23 cellular contexts compared by ENCODE assay signal in the genomic region with DNA sequence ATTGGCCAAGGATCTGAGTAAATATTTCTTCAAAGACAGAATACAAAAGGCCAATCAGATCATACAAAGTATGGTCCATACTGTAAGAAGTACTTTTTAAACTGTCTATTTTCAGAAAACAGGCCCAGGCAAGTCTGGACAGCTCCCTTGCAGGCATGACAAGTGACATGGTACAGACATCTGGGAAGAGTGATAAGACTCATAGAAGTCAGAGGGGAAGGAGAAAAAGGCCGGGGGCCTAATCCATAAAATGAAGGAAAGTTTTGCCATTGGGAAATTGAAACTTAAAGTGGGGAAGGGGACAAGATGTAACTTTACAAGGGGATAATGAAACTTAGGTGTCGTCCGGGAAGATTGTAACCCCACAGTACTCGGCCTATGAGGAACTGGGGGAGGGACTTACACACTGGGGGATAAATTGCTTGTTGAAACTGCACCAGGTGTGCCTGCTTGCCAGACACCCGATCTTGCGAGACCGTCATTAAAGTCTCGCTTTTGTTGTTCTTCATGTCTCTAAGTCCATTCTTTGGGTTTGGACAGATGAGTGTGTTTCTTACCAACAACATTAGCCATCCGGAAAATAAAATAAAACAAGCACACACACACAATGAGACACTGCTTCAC.
DNase-seq lines count a peak whose midpoint lies in the region; ATAC-seq, FAIRE-seq and TF ChIP-seq lines count a peak whose summit lies in the region.
"Had no signal": no experiment of that assay in that cellular context is flagged by ENCODE, and none has a peak within 500 bp of the region (broad histone marks: within the 10 kb centered on the region; RNA-seq: fewer than 3 reads in every experiment).

No MANE protein-coding gene starts in this region.

- H3K9me3 ChIP-seq in GM12878 (replicated peaks; ENCODE audit: control insufficient read depth, insufficient read depth, low read length): no peaks in the 10 kb centered on the region; the same call in 2 of the 3 replicates
- H3K9me3 ChIP-seq: mucosa of descending colon, ovary, transverse colon had no signal

- no TSS peak for BruUV-seq in GM12878 (replicated peaks; lab: Mats Ljungman, UMichigan)

- peak; percentile 43 for DNase-seq in NCI-H1105 treated with DMSO at 0.1 percent for 48 hours (lab: John Stamatoyannopoulos, UW)
- no peak for DNase-seq in NCI-H1105 (lab: John Stamatoyannopoulos, UW)
- DNase-seq in NCI-H2171 (lab: John Stamatoyannopoulos, UW): peak; percentile 52
- no peak for DNase-seq in GM12878 (ENCODE audit: low read depth, low spot score)
- no peak for DNase-seq in mesothelial cell of epicardium (ENCODE audit: low spot score in 2 of 2, unreplicated experiment in 2 of 2)
- DNase-seq: 8988T, activated B cell treated with CpG ODN at 0.5 μM for 24 hours, amniotic stem cell, C1 segment of cervical spinal cord, H7, mucosa of descending colon, MV-4-11, NCI-H446, ovary, T-cell, transverse colon had no signal

- H3K36me3 Mint-ChIP-seq in mesothelial cell of epicardium: peaks cover 11% of the 10 kb centered on the region
- H3K36me3 Mint-ChIP-seq: stimulated activated memory B cell treated with anti-CD40 and anti-IgM and Interleukin-4, amounts not matched to agents 10 μg/mL and 1 μg/mL and 100 μg/mL, for 72 hours; T-cell had no signal

- peak overlapping the region; percentile 89 for H3K27ac Mint-ChIP-seq in mesothelial cell of epicardium
- H3K27ac Mint-ChIP-seq: activated B cell treated with CpG ODN at 0.5 μM for 24 hours; activated T-helper 2 cell treated with anti-CD3 and anti-CD28 coated beads, Interferon-gamma antibody, Interleukin-2, Interleukin-4, amounts not matched to agents 10 μg/mL and 5 μg/mL and 100 μg/mL, durations not matched to agents 14 hours and 24 hours and 36 hours; stimulated activated memory B cell treated with anti-CD40 and anti-IgM and Interleukin-4, amounts not matched to agents 10 μg/mL and 1 μg/mL and 100 μg/mL, for 72 hours; T-cell had no signal

- H3K27me3 ChIP-seq in GM12878 (replicated peaks in 1 of 2; ENCODE audit: control insufficient read depth in 2 of 2, insufficient read depth in 2 of 2, low read length in 1 of 2): no peaks in the 10 kb centered on the region
- H3K27me3 ChIP-seq: ovary, transverse colon had no signal

- 59% methylated on average over 9 of the region's 9 CpGs for WGBS in GM12878 (ENCODE audit: insufficient coverage, insufficient replicate concordance, low lambda C conversion rate, missing lambda C conversion rate)

- H3K9ac ChIP-seq in GM12878 (ENCODE audit: control insufficient read depth, insufficient read depth, low read length): no peak overlapping the region

- in situ Hi-C loops in GM12878 (cut with MboI): no loop called here

- no peak for TF ChIP-seq EP300 in GM12878 (IDR thresholded peaks at IDR 0.05; ENCODE audit: borderline replicate concordance in 1 of 2, control insufficient read depth in 1 of 2, low read depth in 2 of 2, low read length in 2 of 2)

- H3K36me3 ChIP-seq in GM12878 (ENCODE audit: control insufficient read depth in 2 of 2, insufficient read depth in 2 of 2, low read length in 1 of 2): no peaks in the 10 kb centered on the region
- H3K36me3 ChIP-seq: ovary, transverse colon had no signal

- FAIRE-seq in GM12878 (lab: Jason Lieb, UNC): no peak
- FAIRE-seq: colon had no signal

- no peaks in the 10 kb centered on the region for H3K79me2 ChIP-seq in GM12878 (ENCODE audit: control insufficient read depth, insufficient read depth, low read length)

- RAD21 ChIA-PET in GM12878 (lab: Charles Lee; ENCODE audit: unreplicated experiment): interaction anchor here (1.2 kb wide), 1 partner anchor 8 kb away, joined by 4 read pairs; no protein-coding TSS in a partner anchor

- no peak overlapping the region for H3K4me2 ChIP-seq in GM12878 (ENCODE audit: control insufficient read depth, insufficient read depth)

- H2AFZ ChIP-seq in GM12878 (ENCODE audit: control insufficient read depth, low read depth, low read length): no peak overlapping the region

- no peak for TF ChIP-seq POLR2A in GM12878 (IDR thresholded peaks at IDR 0.05; ENCODE audit: low read depth, low read length)

- TF ChIP-seq RAD21 in GM12878 (IDR thresholded peaks at IDR 0.05; ENCODE audit: insufficient read depth, low read depth, low read length): no peak

- no peaks in the 10 kb centered on the region for H4K20me1 ChIP-seq in GM12878 (ENCODE audit: control insufficient read depth, insufficient read depth)

- CTCF ChIA-PET in GM12878 (lab: Yijun Ruan, JAX): no interaction called here

- H3K4me1 ChIP-seq in GM12878 (ENCODE audit: control insufficient read depth, insufficient read depth, low read length): no peaks in the 10 kb centered on the region
- H3K4me1 ChIP-seq: transverse colon had no signal

- H3K4me1 Mint-ChIP-seq in mesothelial cell of epicardium: peaks cover 10% of the 10 kb centered on the region
- H3K4me1 Mint-ChIP-seq: activated B cell treated with CpG ODN at 0.5 μM for 24 hours; stimulated activated memory B cell treated with anti-CD40 and anti-IgM and Interleukin-4, amounts not matched to agents 10 μg/mL and 1 μg/mL and 100 μg/mL, for 72 hours; T-cell had no signal

- peak overlapping the region; percentile 15 for H3K4me3 Mint-ChIP-seq in mesothelial cell of epicardium
- H3K4me3 Mint-ChIP-seq: activated B cell treated with CpG ODN at 0.5 μM for 24 hours; stimulated activated memory B cell treated with anti-CD40 and anti-IgM and Interleukin-4, amounts not matched to agents 10 μg/mL and 1 μg/mL and 100 μg/mL, for 72 hours; T-cell had no signal

- intact Hi-C loops in GM12878 (cut with micrococcal nuclease; ENCODE audit: unreplicated experiment): no loop called here

- no peak overlapping the region for H3K27ac ChIP-seq in GM12878 (ENCODE audit: control insufficient read depth, insufficient read depth)
- H3K27ac ChIP-seq: ovary, transverse colon had no signal

- SMC1A ChIA-PET in GM12878 (lab: Charles Lee; ENCODE audit: uncharacterized antibody, unreplicated experiment): interaction anchor here (1.2 to 1.6 kb wide), 2 partner anchors 12 to 19 kb away, joined by 4 to 5 read pairs; no protein-coding TSS in a partner anchor

- H3K9me3 Mint-ChIP-seq in mesothelial cell of epicardium: peaks cover 13% of the 10 kb centered on the region

- ATAC-seq in GM12878 (peak; percentile 61), GM18909 (IDR thresholded peaks at IDR 0.05; ENCODE audit: poor library complexity, unreplicated experiment) (no peak), HG03135 (IDR thresholded peaks at IDR 0.05; ENCODE audit: unreplicated experiment) (no peak), GM21423 (IDR thresholded peaks at IDR 0.05; ENCODE audit: unreplicated experiment) (no peak)
- ATAC-seq: mucosa of descending colon; stimulated activated memory B cell treated with anti-CD40 and anti-IgM and Interleukin-4, amounts not matched to agents 10 μg/mL and 1 μg/mL and 100 μg/mL, for 72 hours; T-cell had no signal

- POLR2A ChIA-PET in GM12878 (lab: Charles Lee): no interaction called here

- TF ChIP-seq CTCF in GM12878 (IDR thresholded peaks at IDR 0.05 in 2 of 3, conservative IDR thresholded peaks at IDR 0.05 in 1 of 3; ENCODE audit: control insufficient read depth in 2 of 3, extremely low read depth in 1 of 3, insufficient read depth in 1 of 3, low read depth in 3 of 3, low read length in 3 of 3) (no peak), mesothelial cell of epicardium (IDR thresholded peaks at IDR 0.05; ENCODE audit: unreplicated experiment) (no peak)

- no peak overlapping the region for H3K4me3 ChIP-seq in GM12878
- H3K4me3 ChIP-seq: mucosa of descending colon, ovary, skin epidermis, transverse colon had no signal

- no peaks in the 10 kb centered on the region for H3K27me3 Mint-ChIP-seq in mesothelial cell of epicardium (ENCODE audit: low read depth)
- H3K27me3 Mint-ChIP-seq: activated B cell treated with CpG ODN at 0.5 μM for 24 hours; stimulated activated memory B cell treated with anti-CD40 and anti-IgM and Interleukin-4, amounts not matched to agents 10 μg/mL and 1 μg/mL and 100 μg/mL, for 72 hours; T-cell had no signal

TF ChIP-seq in GM12878, 131 proteins besides CTCF, POLR2A, EP300 and RAD21 (continues in another document):
- TF ChIP-seq, protein P1, sequence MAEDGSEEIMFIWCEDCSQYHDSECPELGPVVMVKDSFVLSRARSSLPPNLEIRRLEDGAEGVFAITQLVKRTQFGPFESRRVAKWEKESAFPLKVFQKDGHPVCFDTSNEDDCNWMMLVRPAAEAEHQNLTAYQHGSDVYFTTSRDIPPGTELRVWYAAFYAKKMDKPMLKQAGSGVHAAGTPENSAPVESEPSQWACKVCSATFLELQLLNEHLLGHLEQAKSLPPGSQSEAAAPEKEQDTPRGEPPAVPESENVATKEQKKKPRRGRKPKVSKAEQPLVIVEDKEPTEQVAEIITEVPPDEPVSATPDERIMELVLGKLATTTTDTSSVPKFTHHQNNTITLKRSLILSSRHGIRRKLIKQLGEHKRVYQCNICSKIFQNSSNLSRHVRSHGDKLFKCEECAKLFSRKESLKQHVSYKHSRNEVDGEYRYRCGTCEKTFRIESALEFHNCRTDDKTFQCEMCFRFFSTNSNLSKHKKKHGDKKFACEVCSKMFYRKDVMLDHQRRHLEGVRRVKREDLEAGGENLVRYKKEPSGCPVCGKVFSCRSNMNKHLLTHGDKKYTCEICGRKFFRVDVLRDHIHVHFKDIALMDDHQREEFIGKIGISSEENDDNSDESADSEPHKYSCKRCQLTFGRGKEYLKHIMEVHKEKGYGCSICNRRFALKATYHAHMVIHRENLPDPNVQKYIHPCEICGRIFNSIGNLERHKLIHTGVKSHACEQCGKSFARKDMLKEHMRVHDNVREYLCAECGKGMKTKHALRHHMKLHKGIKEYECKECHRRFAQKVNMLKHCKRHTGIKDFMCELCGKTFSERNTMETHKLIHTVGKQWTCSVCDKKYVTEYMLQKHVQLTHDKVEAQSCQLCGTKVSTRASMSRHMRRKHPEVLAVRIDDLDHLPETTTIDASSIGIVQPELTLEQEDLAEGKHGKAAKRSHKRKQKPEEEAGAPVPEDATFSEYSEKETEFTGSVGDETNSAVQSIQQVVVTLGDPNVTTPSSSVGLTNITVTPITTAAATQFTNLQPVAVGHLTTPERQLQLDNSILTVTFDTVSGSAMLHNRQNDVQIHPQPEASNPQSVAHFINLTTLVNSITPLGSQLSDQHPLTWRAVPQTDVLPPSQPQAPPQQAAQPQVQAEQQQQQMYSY (CRISPR knock-in tag; IDR thresholded peaks at IDR 0.05): no peak
- TF ChIP-seq CBX5 (IDR thresholded peaks at IDR 0.05; ENCODE audit: low read depth) (no peak), HDAC2 (IDR thresholded peaks at IDR 0.05) (no peak), MYC (IDR thresholded peaks at IDR 0.05; ENCODE audit: insufficient read depth, insufficient read length, insufficient replicate concordance, low read length, severe bottlenecking) (no peak)
- TF ChIP-seq, protein P2, sequence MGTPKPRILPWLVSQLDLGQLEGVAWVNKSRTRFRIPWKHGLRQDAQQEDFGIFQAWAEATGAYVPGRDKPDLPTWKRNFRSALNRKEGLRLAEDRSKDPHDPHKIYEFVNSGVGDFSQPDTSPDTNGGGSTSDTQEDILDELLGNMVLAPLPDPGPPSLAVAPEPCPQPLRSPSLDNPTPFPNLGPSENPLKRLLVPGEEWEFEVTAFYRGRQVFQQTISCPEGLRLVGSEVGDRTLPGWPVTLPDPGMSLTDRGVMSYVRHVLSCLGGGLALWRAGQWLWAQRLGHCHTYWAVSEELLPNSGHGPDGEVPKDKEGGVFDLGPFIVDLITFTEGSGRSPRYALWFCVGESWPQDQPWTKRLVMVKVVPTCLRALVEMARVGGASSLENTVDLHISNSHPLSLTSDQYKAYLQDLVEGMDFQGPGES (IDR thresholded peaks at IDR 0.05): no peak

Comparison
In these comparisons a context has a peak if more than half of its experiments do, and no peak if none do; other contexts are left out.
1. DNase-seq: peak in NCI-H1105 treated with DMSO at 0.1 percent for 48 hours (single experiment) and NCI-H2171 (single experiment); none in NCI-H1105 (single experiment), GM12878 (single experiment) and mesothelial cell of epicardium (0 of 2).